In the genomic region with DNA sequence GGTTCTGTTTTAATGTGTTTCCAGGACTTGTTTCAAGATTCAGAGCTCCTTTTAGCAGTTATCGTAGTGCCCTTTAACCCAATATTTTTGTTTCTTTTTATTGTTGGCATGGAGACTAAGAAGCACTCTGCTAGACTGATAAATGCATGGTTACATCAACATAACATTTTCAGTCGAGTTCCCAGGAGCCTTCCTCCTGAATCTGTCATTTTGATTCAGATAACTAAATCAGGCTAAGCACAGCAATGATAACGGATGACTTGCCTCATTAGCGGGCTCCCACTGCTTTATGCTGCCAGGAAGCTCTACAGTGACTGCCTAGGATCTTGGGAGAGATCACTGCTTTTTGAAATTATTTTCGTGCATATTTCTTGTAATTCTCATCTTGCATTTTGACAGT, we compare ENCODE assay signal across 19 cellular contexts.
DNase-seq lines count a peak whose midpoint lies in the region; FAIRE-seq and TF ChIP-seq lines count a peak whose summit lies in the region.
"Had no signal": no experiment of that assay in that cellular context is flagged by ENCODE, and none has a peak within 500 bp of the region (broad histone marks: within the 10 kb centered on the region; RNA-seq: fewer than 3 reads in every experiment).

No MANE protein-coding gene starts in this region.

- H3K27me3 ChIP-seq in right atrium auricular region (no peaks in the 10 kb centered on the region), breast epithelium (no peaks in the 10 kb centered on the region)
- H3K27me3 ChIP-seq: BLaER1 treated with 17β-estradiol and CSF1 and Interleukin-3, amounts not matched to agents 10 nM and 100 nM; neutrophil had no signal

- no peaks in the 10 kb centered on the region for H3K27me3 Mint-ChIP-seq in chondrocyte (ENCODE audit: low read depth)

- TF ChIP-seq CTCF in chondrocyte (IDR thresholded peaks at IDR 0.05) (no peak), right atrium auricular region (IDR thresholded peaks at IDR 0.05) (no peak), breast epithelium (IDR thresholded peaks at IDR 0.05) (no peak), D721Med (IDR thresholded peaks at IDR 0.05; ENCODE audit: insufficient read depth, missing control alignments) (no peak)

- no peak for TF ChIP-seq POLR2A in breast epithelium (IDR thresholded peaks at IDR 0.05)

- no peak for FAIRE-seq in D721Med (lab: Jason Lieb, UNC)
- FAIRE-seq: small intestine had no signal

- H3K9me3 ChIP-seq in right atrium auricular region (peaks cover 0 to 13% of the 10 kb centered on the region in 2 donors), breast epithelium (peaks cover 0 to 6% of the 10 kb centered on the region in 2 donors)
- H3K9me3 ChIP-seq: neutrophil had no signal

- intact Hi-C loops in breast epithelium (cut with DNase I; ENCODE audit: low total_unique reads) = loop anchor here (5.0 kb wide), 1 partner anchor 597 kb away; no protein-coding TSS in a partner anchor

- peak overlapping the region; percentile 5 to 65 for H3K27ac ChIP-seq in right atrium auricular region
- no peak overlapping the region for H3K27ac ChIP-seq in breast epithelium
- H3K27ac ChIP-seq: BLaER1 treated with 17β-estradiol and CSF1 and Interleukin-3, amounts not matched to agents 10 nM and 100 nM; neutrophil had no signal

- H3K9me3 Mint-ChIP-seq in chondrocyte (ENCODE audit: low read depth) = peaks cover 15% of the 10 kb centered on the region

- H3K36me3 ChIP-seq in right atrium auricular region (no peaks in the 10 kb centered on the region), breast epithelium (no peaks in the 10 kb centered on the region)
- H3K36me3 ChIP-seq: BLaER1 treated with 17β-estradiol and CSF1 and Interleukin-3, amounts not matched to agents 10 nM and 100 nM; neutrophil had no signal

- DNase-seq in NCI-H446 treated with DMSO at 0.1 percent for 48 hours (lab: John Stamatoyannopoulos, UW) (peak; percentile 25), chondrocyte (ENCODE audit: low spot score) (no peak), right atrium auricular region (ENCODE audit: low spot score) (no peak), retina (peak; percentile 77), NCI-H524 treated with DMSO at 0.1 percent for 48 hours (lab: John Stamatoyannopoulos, UW) (no peak), breast epithelium (ENCODE audit: low spot score in 2 of 2) (no peak), D721Med (ENCODE audit: insufficient read length, low spot score) (no peak)
- no peak for DNase-seq in activated CD4-positive, alpha-beta T cell treated with anti-CD3 and anti-CD28 coated beads, Interleukin-2, amount 50 U/mL, for 4 hours
- DNase-seq: dermis blood vessel endothelial cell, Karpas-422, NCI-H1436 treated with DMSO at 0.1 percent for 48 hours, NCI-H526 treated with DMSO at 0.1 percent for 48 hours, small intestine, trophoblast cell had no signal

- H3K4me3 ChIP-seq in right atrium auricular region (no peak overlapping the region), breast epithelium (no peak overlapping the region)
- H3K4me3 ChIP-seq: BLaER1 treated with 17β-estradiol and CSF1 and Interleukin-3, amounts not matched to agents 10 nM and 100 nM; lung had no signal

- H3K4me3 Mint-ChIP-seq in chondrocyte (ENCODE audit: unreplicated experiment) = no peak overlapping the region
- H3K4me3 Mint-ChIP-seq: stimulated activated effector memory CD8-positive, alpha-beta T cell treated with anti-CD3 and anti-CD28 coated beads, Interleukin-12 subunit alpha, Interleukin-12 subunit beta, amount 100 ng/mL, for 72 hours; WTC11 had no signal

- peak overlapping the region; percentile 49 for H3K27ac Mint-ChIP-seq in chondrocyte (ENCODE audit: unreplicated experiment)
- H3K27ac Mint-ChIP-seq: stimulated activated effector memory CD8-positive, alpha-beta T cell treated with anti-CD3 and anti-CD28 coated beads, Interleukin-12 subunit alpha, Interleukin-12 subunit beta, amount 100 ng/mL, for 72 hours; WTC11 had no signal

- H3K36me3 Mint-ChIP-seq in chondrocyte (ENCODE audit: low read depth) = no peaks in the 10 kb centered on the region
- H3K36me3 Mint-ChIP-seq: stimulated activated effector memory CD8-positive, alpha-beta T cell treated with anti-CD3 and anti-CD28 coated beads, Interleukin-12 subunit alpha, Interleukin-12 subunit beta, amount 100 ng/mL, for 72 hours had no signal

- no peaks in the 10 kb centered on the region for H3K4me1 Mint-ChIP-seq in chondrocyte (ENCODE audit: low read depth)
- H3K4me1 Mint-ChIP-seq: stimulated activated effector memory CD8-positive, alpha-beta T cell treated with anti-CD3 and anti-CD28 coated beads, Interleukin-12 subunit alpha, Interleukin-12 subunit beta, amount 100 ng/mL, for 72 hours had no signal

- H3K4me1 ChIP-seq in right atrium auricular region = peaks cover 0 to 27% of the 10 kb centered on the region in 2 donors
- H3K4me1 ChIP-seq in breast epithelium = no peaks in the 10 kb centered on the region
- H3K4me1 ChIP-seq: BLaER1 treated with 17β-estradiol and CSF1 and Interleukin-3, amounts not matched to agents 10 nM and 100 nM had no signal

Comparison
In these comparisons a context has a peak if more than half of its experiments do, and no peak if none do; other contexts are left out.
1. DNase-seq: peak in NCI-H446 treated with DMSO at 0.1 percent for 48 hours (single experiment) and retina (single experiment); none in chondrocyte (single experiment), right atrium auricular region (single experiment), activated CD4-positive, alpha-beta T cell treated with anti-CD3 and anti-CD28 coated beads, Interleukin-2, amount 50 U/mL, for 4 hours (0 of 2), NCI-H524 treated with DMSO at 0.1 percent for 48 hours (single experiment), breast epithelium (0 of 2) and D721Med (single experiment).
2. H3K27ac ChIP-seq: peak in right atrium auricular region (2 of 2); none in breast epithelium (0 of 2).